In the genomic region with DNA sequence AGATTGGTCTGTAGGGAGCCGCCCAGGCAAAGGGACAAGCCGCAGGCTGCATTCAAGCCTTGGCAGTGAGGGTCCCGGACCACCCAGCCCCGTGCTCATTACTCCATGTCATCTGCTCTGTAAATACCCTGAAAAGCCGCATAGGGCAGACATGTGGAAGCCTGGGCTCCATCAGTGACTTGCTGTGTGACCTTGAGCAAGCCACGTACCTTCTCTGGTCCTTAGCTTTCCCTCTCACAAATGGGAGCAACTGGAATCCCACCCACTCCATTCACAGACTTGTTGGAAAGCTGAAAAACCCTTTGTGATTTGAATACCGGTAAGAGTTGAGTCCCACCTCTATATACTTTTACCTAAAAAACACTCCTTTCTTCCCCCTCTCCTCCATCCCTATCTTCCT, we compare ENCODE assay signal across 1 cellular context.
TF ChIP-seq lines count a peak whose summit lies in the region.

No MANE protein-coding gene starts in this region.

TF ChIP-seq in K562, 482 proteins besides CTCF, POLR2A, EP300 and RAD21:
- TF ChIP-seq ZFP36 (IDR thresholded peaks at IDR 0.05; ENCODE audit: low read depth, low read length, partially characterized antibody): peak; percentile 52
- no peak for TF ChIP-seq MCM7 (IDR thresholded peaks at IDR 0.05)
- TF ChIP-seq RBM25 (IDR thresholded peaks at IDR 0.05; ENCODE audit: low read depth, low read length, severe bottlenecking): peak; percentile 33
